ENCODE assay signal across 8 cellular contexts in the genomic region with DNA sequence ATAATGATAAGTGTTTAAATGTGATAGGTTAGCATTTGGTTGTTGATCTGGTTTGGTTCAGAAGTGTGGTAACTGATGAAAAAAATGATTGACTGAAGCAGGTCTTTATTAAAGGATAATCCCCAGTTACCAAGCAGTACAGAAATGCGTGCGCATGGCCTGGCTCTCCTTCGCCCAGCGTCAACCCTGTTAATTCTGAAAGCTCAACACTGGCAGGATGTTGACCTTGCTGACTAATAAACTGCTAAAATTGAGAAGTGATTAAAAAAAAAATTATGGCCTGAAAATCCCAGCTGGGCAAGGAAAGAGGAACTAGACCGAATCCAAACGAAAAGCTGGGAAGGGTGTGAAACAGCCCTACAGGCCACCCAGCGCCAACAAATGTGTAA. TPM values are rescaled to one million over a fixed set of nuclear protein-coding genes. Genes with fewer than 3 reads are reported as not detected.
A peak's percentile ranks its signal among the peaks of the same experiment; 100 is the strongest.
DNase-seq lines count a peak whose midpoint lies in the region; ATAC-seq lines count a peak whose summit lies in the region.

No MANE protein-coding gene starts in this region.

- H3K27me3 ChIP-seq in stomach smooth muscle (ENCODE audit: control insufficient read depth in 1 of 2, insufficient read depth in 2 of 2, low read length in 2 of 2) (no peaks in the 10 kb centered on the region), Karpas-422 (ENCODE audit: low read length) (no peaks in the 10 kb centered on the region)

- H3K4me1 Mint-ChIP-seq in activated naive CD4-positive, alpha-beta T cell treated with anti-CD3 and anti-CD28 coated beads for 36 hours (ENCODE audit: low read depth): peaks cover 2% of the 10 kb centered on the region
- H3K4me1 Mint-ChIP-seq in activated T-helper 17 cell treated with anti-CD3 and anti-CD28 coated beads, Interleukin-2, amount 50 U/mL, for 72 hours: no peaks in the 10 kb centered on the region

- H3K9me3 Mint-ChIP-seq in activated naive CD4-positive, alpha-beta T cell treated with anti-CD3 and anti-CD28 coated beads for 36 hours: no peaks in the 10 kb centered on the region
- peaks cover 1% of the 10 kb centered on the region for H3K9me3 Mint-ChIP-seq in activated T-helper 17 cell treated with anti-CD3 and anti-CD28 coated beads, Interleukin-2, amount 50 U/mL, for 72 hours

- H3K4me3 Mint-ChIP-seq in activated naive CD4-positive, alpha-beta T cell treated with anti-CD3 and anti-CD28 coated beads for 36 hours: peak overlapping the region; percentile 58
- peak overlapping the region; percentile 52 for H3K4me3 Mint-ChIP-seq in activated T-helper 17 cell treated with anti-CD3 and anti-CD28 coated beads, Interleukin-2, amount 50 U/mL, for 72 hours

- H3K27me3 Mint-ChIP-seq in activated naive CD4-positive, alpha-beta T cell treated with anti-CD3 and anti-CD28 coated beads for 36 hours (ENCODE audit: low read depth): peaks cover 49% of the 10 kb centered on the region
- peaks cover 19% of the 10 kb centered on the region for H3K27me3 Mint-ChIP-seq in activated T-helper 17 cell treated with anti-CD3 and anti-CD28 coated beads, Interleukin-2, amount 50 U/mL, for 72 hours

- CTCF ChIA-PET in activated naive CD4-positive, alpha-beta T cell treated with anti-CD3 and anti-CD28 coated beads for 36 hours (lab: Charles Lee): interaction anchor here (0.6 to 2.5 kb wide), 2 partner anchors 163 to 171 kb away, joined by 3 to 11 read pairs; no protein-coding TSS in a partner anchor

- no peak overlapping the region for H3K27ac Mint-ChIP-seq in activated naive CD4-positive, alpha-beta T cell treated with anti-CD3 and anti-CD28 coated beads for 36 hours
- H3K27ac Mint-ChIP-seq in activated T-helper 17 cell treated with anti-CD3 and anti-CD28 coated beads, Interleukin-2, amount 50 U/mL, for 72 hours: no peak overlapping the region

- no peak overlapping the region for H3K4me2 ChIP-seq in Karpas-422 (ENCODE audit: low read depth, low read length, poor library complexity, severe bottlenecking)

- intact Hi-C loops in activated naive CD4-positive, alpha-beta T cell treated with anti-CD3 and anti-CD28 coated beads for 36 hours (cut with micrococcal nuclease): no loop called here

- H3K36me3 Mint-ChIP-seq in activated naive CD4-positive, alpha-beta T cell treated with anti-CD3 and anti-CD28 coated beads for 36 hours (ENCODE audit: low read depth): no peaks in the 10 kb centered on the region
- H3K36me3 Mint-ChIP-seq in activated T-helper 17 cell treated with anti-CD3 and anti-CD28 coated beads, Interleukin-2, amount 50 U/mL, for 72 hours (ENCODE audit: low read depth): no peaks in the 10 kb centered on the region

- peak overlapping the region; percentile 60 to 66 for H3K9ac ChIP-seq in stomach smooth muscle (ENCODE audit: low read length in 2 of 2)
- no peak overlapping the region for H3K9ac ChIP-seq in Karpas-422 (ENCODE audit: low read length)

- H3K4me3 ChIP-seq in iPS-11a (ENCODE audit: low read depth, low read length) (peak overlapping the region; percentile 79), stomach smooth muscle (ENCODE audit: low read length in 2 of 2) (peak overlapping the region; percentile 75 to 84), Karpas-422 (ENCODE audit: low read length) (no peak overlapping the region)

- ATAC-seq in HG03103 (IDR thresholded peaks at IDR 0.05; ENCODE audit: low read depth, unreplicated experiment): peak; percentile 19
- no peak for ATAC-seq in activated T-helper 17 cell treated with anti-CD3 and anti-CD28 coated beads, Interleukin-2, amount 50 U/mL, for 72 hours (replicated peaks)

- H4K20me1 ChIP-seq in Karpas-422 (ENCODE audit: insufficient read depth, low read depth, low read length): no peaks in the 10 kb centered on the region

- H3K4me1 ChIP-seq in stomach smooth muscle (ENCODE audit: control insufficient read depth, insufficient read depth, low read length) (peaks cover 7% of the 10 kb centered on the region), Karpas-422 (ENCODE audit: low read length) (no peaks in the 10 kb centered on the region)

- H3K9me2 ChIP-seq in Karpas-422 (replicated peaks; ENCODE audit: insufficient read depth, low read length): no peaks in the 10 kb centered on the region

- no peaks in the 10 kb centered on the region for H3K79me2 ChIP-seq in Karpas-422 (ENCODE audit: low read length)

- DNase-seq in activated naive CD4-positive, alpha-beta T cell treated with anti-CD3 and anti-CD28 coated beads for 36 hours: no peak
- DNase-seq in activated naive CD4-positive, alpha-beta T cell treated with anti-CD3 and anti-CD28 coated beads, Interleukin-2, amount 50 U/mL, for 16 hours: no peak
- DNase-seq in GOT3 (lab: John Stamatoyannopoulos, UW) (no peak), Karpas-422 (no peak)

- no peak overlapping the region for H3K27ac ChIP-seq in stomach smooth muscle (ENCODE audit: low read length)
- H3K27ac ChIP-seq in Karpas-422 (ENCODE audit: low read length): no peak overlapping the region

- H3K36me3 ChIP-seq in stomach smooth muscle (ENCODE audit: control insufficient read depth in 2 of 2, insufficient read depth in 2 of 2, low read length in 2 of 2) (no peaks in the 10 kb centered on the region), Karpas-422 (ENCODE audit: insufficient read depth, low read length) (no peaks in the 10 kb centered on the region)

- no peak overlapping the region for H2AFZ ChIP-seq in Karpas-422 (ENCODE audit: low read length)

- H3K9me3 ChIP-seq in stomach smooth muscle (ENCODE audit: control insufficient read depth in 2 of 2, low read length in 2 of 2): no peaks in the 10 kb centered on the region
- H3K9me3 ChIP-seq in Karpas-422 (ENCODE audit: low read length): no peaks in the 10 kb centered on the region

RNA-seq across cellular contexts. Expression of a gene that starts 0.8 kb away (rescaled TPM):
- under 1 TPM; 0.29 to 0.40 TPM for total RNA-seq in activated naive CD4-positive, alpha-beta T cell treated with anti-CD3 and anti-CD28 coated beads for 36 hours
- total RNA-seq in activated T-helper 17 cell treated with anti-CD3 and anti-CD28 coated beads, Interleukin-2, amount 50 U/mL, for 72 hours: under 1 TPM; 0.13 to 0.28 TPM
- total RNA-seq in Karpas-422 (2014; rRNA removed; shearing (Covaris generic); ENCODE audit: low replicate concordance): not detected in 2 replicates
